ENCODE assay signal across 12 cellular contexts in the genomic region with DNA sequence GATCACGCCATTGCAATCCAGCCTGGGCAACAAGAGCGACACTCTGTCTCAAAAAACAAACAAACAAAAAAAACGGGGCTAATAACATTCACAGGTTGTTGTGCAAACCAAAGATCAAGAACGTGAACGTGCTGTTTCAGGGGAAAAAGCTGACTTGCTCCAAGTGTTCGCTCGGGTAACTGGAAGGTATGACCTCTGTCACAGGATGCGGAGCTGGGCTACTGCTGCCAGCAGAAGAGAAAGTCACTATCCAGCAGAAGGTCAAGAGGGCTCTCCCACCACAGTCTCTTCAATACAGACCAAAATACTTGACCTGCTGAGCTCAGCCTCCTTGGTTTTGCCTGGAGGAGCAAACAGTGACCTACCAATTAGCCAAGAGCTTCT. TPM values are rescaled to one million over a fixed set of nuclear protein-coding genes. Genes with fewer than 3 reads are reported as not detected.
DNase-seq lines count a peak whose midpoint lies in the region; FAIRE-seq and TF ChIP-seq lines count a peak whose summit lies in the region.
"Had no signal": no experiment of that assay in that cellular context is flagged by ENCODE, and none has a peak within 500 bp of the region (broad histone marks: within the 10 kb centered on the region; RNA-seq: fewer than 3 reads in every experiment).

No MANE protein-coding gene starts in this region.

- FAIRE-seq in GM12891 (lab: Jason Lieb, UNC), result no peak

- POLR2A ChIA-PET in A673 (lab: Charles Lee; ENCODE audit: low non-redundant PET) (no interaction called here), RWPE1 (lab: Yijun Ruan, JAX; ENCODE audit: low non-redundant PET) (no interaction called here)

- H3K36me3 ChIP-seq in A673 (ENCODE audit: insufficient read depth, low read length, poor library complexity, severe bottlenecking) (no peaks in the 10 kb centered on the region), right atrium auricular region (peaks cover 14% of the 10 kb centered on the region), parathyroid adenoma (ENCODE audit: control insufficient read depth, insufficient read depth, low read length) (no peaks in the 10 kb centered on the region), SJCRH30 (no peaks in the 10 kb centered on the region)
- H3K36me3 ChIP-seq: thoracic aorta had no signal

- H3K4me3 ChIP-seq in A673 (ENCODE audit: low read depth, low read length, poor library complexity, severe bottlenecking) (no peak overlapping the region), right atrium auricular region (no peak overlapping the region), parathyroid adenoma (ENCODE audit: low read depth, low read length) (no peak overlapping the region), SJCRH30 (no peak overlapping the region)
- H3K4me3 ChIP-seq: thoracic aorta had no signal

- no peak overlapping the region for H3K9ac ChIP-seq in parathyroid adenoma

- no peak for TF ChIP-seq POLR2A in GM12891 (IDR thresholded peaks at IDR 0.05; ENCODE audit: low read depth, low read length)

- no TSS peak for BruUV-seq in A673 (replicated peaks; lab: Mats Ljungman, UMichigan)

- H3K27ac ChIP-seq in A673 (ENCODE audit: low read depth, low read length, poor library complexity, severe bottlenecking) (peak overlapping the region; percentile 2), RWPE1 (peak overlapping the region; percentile 64), right atrium auricular region (peak overlapping the region; percentile 57 to 60), parathyroid adenoma (peak overlapping the region; percentile 91), SJCRH30 (no peak overlapping the region)

- no peaks in the 10 kb centered on the region for H3K79me2 ChIP-seq in parathyroid adenoma

- H3K9me3 ChIP-seq in A673 (ENCODE audit: low read depth, low read length, poor library complexity, severe bottlenecking) (no peaks in the 10 kb centered on the region), right atrium auricular region (no peaks in the 10 kb centered on the region), parathyroid adenoma (ENCODE audit: control insufficient read depth, low read length) (no peaks in the 10 kb centered on the region), SJCRH30 (replicated peaks) (no peaks in the 10 kb centered on the region)
- H3K9me3 ChIP-seq: thoracic aorta had no signal

- H3K27me3 ChIP-seq in A673 (replicated peaks; ENCODE audit: insufficient read depth, low read depth, low read length, poor library complexity) (no peaks in the 10 kb centered on the region), right atrium auricular region (no peaks in the 10 kb centered on the region), parathyroid adenoma (ENCODE audit: control insufficient read depth, insufficient read depth, low read length) (no peaks in the 10 kb centered on the region), SJCRH30 (no peaks in the 10 kb centered on the region)

- H3K4me1 ChIP-seq in A673 (ENCODE audit: insufficient read depth, low read length, poor library complexity, severe bottlenecking) (peaks cover 25% of the 10 kb centered on the region), right atrium auricular region (peaks cover 0 to 46% of the 10 kb centered on the region in 2 donors), parathyroid adenoma (peaks cover 23% of the 10 kb centered on the region), SJCRH30 (peaks cover 8% of the 10 kb centered on the region)

- H2AFZ ChIP-seq in parathyroid adenoma, result peak overlapping the region; percentile 31

- CTCF ChIA-PET in A673 (lab: Charles Lee), result no interaction called here
- CTCF ChIA-PET in RWPE1 (lab: Yijun Ruan, JAX), result interaction anchor here (0.6 to 0.8 kb wide), 3 partner anchors 289 to 377 kb away, joined by 3 to 7 read pairs (median 3); no protein-coding TSS in a partner anchor

- peak overlapping the region; percentile 39 for H3K4me2 ChIP-seq in parathyroid adenoma (ENCODE audit: low read length)

- TF ChIP-seq CTCF in A673 (conservative IDR thresholded peaks at IDR 0.05; ENCODE audit: low read depth, low read length) (no peak), RWPE1 (conservative IDR thresholded peaks at IDR 0.05; ENCODE audit: low read depth) (no peak), right atrium auricular region (IDR thresholded peaks at IDR 0.05) (no peak), parathyroid adenoma (IDR thresholded peaks at IDR 0.05) (no peak)

- DNase-seq in A673 (ENCODE audit: low spot score) (no peak), RWPE1 (ENCODE audit: low spot score) (no peak), right atrium auricular region (ENCODE audit: low spot score) (no peak), SJCRH30 (no peak), NCI-H774 (lab: John Stamatoyannopoulos, UW) (no peak), GM12891 (ENCODE audit: insufficient read length, low spot score) (no peak)
- no peak for DNase-seq in activated CD4-positive, alpha-beta T cell treated with anti-CD3 and anti-CD28 coated beads for 1 hour
- DNase-seq: activated CD4-positive, alpha-beta memory T cell treated with anti-CD3 and anti-CD28 coated beads for 36 hours; activated naive CD8-positive, alpha-beta T cell treated with anti-CD3 and anti-CD28 coated beads, Interleukin-2, amount 50 U/mL, for 24 hours; stimulated activated CD4-positive, alpha-beta T cell treated with anti-CD3 and anti-CD28 coated beads, Interleukin-2, amount 100 ng/mL, for 24 hours had no signal

- intact Hi-C loops in A673 (cut with micrococcal nuclease; ENCODE audit: unreplicated experiment), result no loop called here

TF ChIP-seq in GM12891, 5 proteins besides CTCF, POLR2A, EP300 and RAD21:
- TF ChIP-seq PAX5 (IDR thresholded peaks at IDR 0.05; ENCODE audit: insufficient read depth, low read length, severe bottlenecking), result no peak
- no peak for TF ChIP-seq POLR2AphosphoS5 (IDR thresholded peaks at IDR 0.05; ENCODE audit: low read depth, low read length)
- no peak for TF ChIP-seq SPI1 (IDR thresholded peaks at IDR 0.05; ENCODE audit: low read depth, low read length)
- TF ChIP-seq TAF1 (IDR thresholded peaks at IDR 0.05; ENCODE audit: low read depth, low read length), result no peak

RNA-seq across cellular contexts. Expression of a gene that starts 59.7 kb away (rescaled TPM):
- 0.69 and 1.6 TPM in 2 replicates for total RNA-seq in A673 (2021)
- total RNA-seq in right atrium auricular region, result 10 to 100 TPM in 1 of 2 donors, 1 to 10 TPM in 1; 7.9 to 19.2 TPM
- total RNA-seq in SJCRH30 (2014; rRNA removed; shearing (Covaris generic)), result 0.03 and 0.04 TPM in 2 replicates
- polyA plus RNA-seq in GM12891 (2012; ENCODE audit: low read depth, missing spikeins), result 0.08 TPM
